10 cellular contexts compared by ENCODE assay signal in the genomic region with DNA sequence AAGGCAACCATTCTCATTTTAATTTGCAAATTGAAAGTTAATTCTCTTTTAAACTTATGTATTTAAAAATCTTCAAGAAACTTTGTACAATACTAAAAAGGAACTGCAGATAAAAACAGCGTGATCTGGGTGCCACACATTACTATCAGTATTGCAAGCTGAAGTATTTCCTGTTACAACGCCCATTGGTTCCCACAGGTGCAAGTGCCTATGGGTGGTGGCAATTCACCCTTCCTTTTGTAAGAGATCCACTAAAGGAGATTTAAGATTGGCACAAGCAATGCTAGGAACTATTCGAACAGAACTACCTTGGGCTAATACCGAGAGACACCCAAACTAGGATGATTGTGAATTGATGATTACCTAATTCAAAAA. TPM values are rescaled to one million over a fixed set of nuclear protein-coding genes. Genes with fewer than 3 reads are reported as not detected.
DNase-seq lines count a peak whose midpoint lies in the region; ATAC-seq, FAIRE-seq and TF ChIP-seq lines count a peak whose summit lies in the region.
"Had no signal": no experiment of that assay in that cellular context is flagged by ENCODE, and none has a peak within 500 bp of the region (broad histone marks: within the 10 kb centered on the region; RNA-seq: fewer than 3 reads in every experiment).

No MANE protein-coding gene starts in this region.

- intact Hi-C loops in IMR-90 (cut with micrococcal nuclease) = loop anchor here (2.0 kb wide), 1 partner anchor 53 kb away; no protein-coding TSS in a partner anchor
- intact Hi-C loops in activated CD8-positive, alpha-beta T cell treated with anti-CD3 and anti-CD28 coated beads for 36 hours (cut with micrococcal nuclease) = loop anchor here (2.0 to 5.0 kb wide), 2 partner anchors 53 to 312 kb away; no protein-coding TSS in a partner anchor

- H4K91ac ChIP-seq in IMR-90 (ENCODE audit: insufficient read depth, low read depth, low read length) = no peak overlapping the region

- H3K14ac ChIP-seq in IMR-90 (replicated peaks; ENCODE audit: low read depth, low read length) = peak overlapping the region; percentile 81

- peak overlapping the region; percentile 77; the same call in 1 of the 2 replicates for H3K27ac ChIP-seq in IMR-90 (ENCODE audit: insufficient read depth, low read length)

- H3K36me3 ChIP-seq in IMR-90 (ENCODE audit: control insufficient read depth, insufficient read depth, low read length) (0 out of 2 replicates have a peak, but pooled peaks cover 3% of the 10 kb centered on the region), HAP-1 (replicated peaks) (no peaks in the 10 kb centered on the region)

- 0 out of 3 replicates have a peak overlapping the region, but pooled peaks have one; percentile 50 for H2BK15ac ChIP-seq in IMR-90 (ENCODE audit: low read depth, low read length)

- POLR2A ChIA-PET in IMR-90 (lab: Charles Lee; ENCODE audit: unreplicated experiment) = no interaction called here
- POLR2A ChIA-PET in activated CD8-positive, alpha-beta T cell treated with anti-CD3 and anti-CD28 coated beads for 36 hours (lab: Charles Lee) = interaction anchor here (1.2 to 2.4 kb wide), 3 partner anchors 13 to 17 kb away, joined by 4 to 9 read pairs (median 7); a partner anchor contains a TSS

- H3K27me3 ChIP-seq in IMR-90 (ENCODE audit: control insufficient read depth, insufficient read depth, low read length) (no peaks in the 10 kb centered on the region), HAP-1 (ENCODE audit: low read depth) (no peaks in the 10 kb centered on the region)

- peaks cover 8% of the 10 kb centered on the region for H3K4me1 ChIP-seq in IMR-90 (ENCODE audit: control insufficient read depth, insufficient read depth, low read length)
- peaks cover 21% of the 10 kb centered on the region for H3K4me1 ChIP-seq in HAP-1

- no peak overlapping the region for H2AFZ ChIP-seq in IMR-90 (replicated peaks; ENCODE audit: low read length, poor library complexity)

- peak overlapping the region; percentile 89 for H2BK5ac ChIP-seq in IMR-90 (ENCODE audit: low read depth, low read length, poor library complexity, severe bottlenecking)

- peak overlapping the region; percentile 96 for H3K27ac Mint-ChIP-seq in activated CD8-positive, alpha-beta T cell treated with anti-CD3 and anti-CD28 coated beads for 36 hours
- peak overlapping the region; percentile 88 to 98 for H3K27ac Mint-ChIP-seq in natural killer cell treated with Interleukin-12 subunit alpha and Interleukin-12 subunit beta and Interleukin-15 and Interleukin-18, amount 100 ng/mL, for 72 hours
- H3K27ac Mint-ChIP-seq: type B pancreatic cell had no signal

- H3K4me3 Mint-ChIP-seq in activated CD8-positive, alpha-beta T cell treated with anti-CD3 and anti-CD28 coated beads for 36 hours = peak overlapping the region; percentile 88
- peak overlapping the region; percentile 89 for H3K4me3 Mint-ChIP-seq in natural killer cell treated with Interleukin-12 subunit alpha and Interleukin-12 subunit beta and Interleukin-15 and Interleukin-18, amount 100 ng/mL, for 72 hours
- H3K4me3 Mint-ChIP-seq: type B pancreatic cell had no signal

- peaks cover 9% of the 10 kb centered on the region for H3K9me1 ChIP-seq in IMR-90 (ENCODE audit: insufficient read depth, low read length)

- H2AK9ac ChIP-seq in IMR-90 (replicated peaks; ENCODE audit: low read depth, low read length, poor library complexity) = no peak overlapping the region

- peak overlapping the region; percentile 86; the same call in 1 of the 2 replicates for H3K23ac ChIP-seq in IMR-90 (ENCODE audit: low read depth, low read length)

- no peak overlapping the region; a peak in 1 of 4 replicates for H4K8ac ChIP-seq in IMR-90 (ENCODE audit: low read depth in 2 of 2, low read length in 2 of 2)

- dilution Hi-C loops in IMR-90 (cut with HindIII; ENCODE audit: low sequenced_read_pairs, unreplicated experiment) = no loop called here

- TF ChIP-seq RAD21 in IMR-90 (IDR thresholded peaks at IDR 0.05; ENCODE audit: low read length) = no peak

- peaks cover 34% of the 10 kb centered on the region for H3K4me1 Mint-ChIP-seq in activated CD8-positive, alpha-beta T cell treated with anti-CD3 and anti-CD28 coated beads for 36 hours (ENCODE audit: low read depth)
- peaks cover 35 to 46% of the 10 kb centered on the region in 2 donors for H3K4me1 Mint-ChIP-seq in natural killer cell treated with Interleukin-12 subunit alpha and Interleukin-12 subunit beta and Interleukin-15 and Interleukin-18, amount 100 ng/mL, for 72 hours (ENCODE audit: low read depth in 2 of 2)

- H2BK20ac ChIP-seq in IMR-90 (ENCODE audit: low read depth, low read length) = peak overlapping the region; percentile 78

- H2BK120ac ChIP-seq in IMR-90 (ENCODE audit: low read depth, low read length) = peak overlapping the region; percentile 74

- DNase-seq in IMR-90 (no peak), HAP-1 (ENCODE audit: low spot score in 2 of 2) (no peak), RCC 7860 (ENCODE audit: low spot score) (no peak), cerebellum (ENCODE audit: low spot score) (no peak)
- DNase-seq in activated CD8-positive, alpha-beta T cell treated with anti-CD3 and anti-CD28 coated beads for 36 hours = peak; percentile 54
- no peak for DNase-seq in natural killer cell treated with Interleukin-12 subunit alpha and Interleukin-12 subunit beta and Interleukin-15 and Interleukin-18, amount 100 ng/mL, for 72 hours (ENCODE audit: low spot score)
- DNase-seq: NK-92 treated with Interleukin-12 subunit alpha and Interleukin-12 subunit beta, amount 100 ng/mL, for 24 hours had no signal

- TF ChIP-seq POLR2A in IMR-90 (IDR thresholded peaks at IDR 0.05; ENCODE audit: low read depth, low read length) = no peak

- no peak for TF ChIP-seq CTCF in IMR-90 (conservative IDR thresholded peaks at IDR 0.05; ENCODE audit: low read depth, low read length)
- TF ChIP-seq CTCF in activated CD8-positive, alpha-beta T cell treated with anti-CD3 and anti-CD28 coated beads for 36 hours (IDR thresholded peaks at IDR 0.05) = no peak

- H2AK5ac ChIP-seq in IMR-90 (ENCODE audit: low read depth, low read length) = peak overlapping the region; percentile 85

- no peak overlapping the region for H3K9ac ChIP-seq in IMR-90 (ENCODE audit: low read depth, low read length)

- peak overlapping the region; percentile 73 for H3K4ac ChIP-seq in IMR-90 (ENCODE audit: low read depth, low read length)

- peak overlapping the region; percentile 7; the same call in 1 of the 2 replicates for H3K4me2 ChIP-seq in IMR-90 (ENCODE audit: low read depth, low read length)

- peaks cover 10% of the 10 kb centered on the region for H3K36me3 Mint-ChIP-seq in activated CD8-positive, alpha-beta T cell treated with anti-CD3 and anti-CD28 coated beads for 36 hours (ENCODE audit: low read depth)
- H3K36me3 Mint-ChIP-seq in natural killer cell treated with Interleukin-12 subunit alpha and Interleukin-12 subunit beta and Interleukin-15 and Interleukin-18, amount 100 ng/mL, for 72 hours = no peaks in the 10 kb centered on the region

- CTCF ChIA-PET in IMR-90 (lab: Yijun Ruan, JAX) = interaction anchor here (1.4 kb wide), 1 partner anchor 19 kb away, joined by 6 read pairs; no protein-coding TSS in a partner anchor
- CTCF ChIA-PET in activated CD8-positive, alpha-beta T cell treated with anti-CD3 and anti-CD28 coated beads for 36 hours (lab: Charles Lee) = interaction anchor here (1.0 to 8.5 kb wide), 5 partner anchors 9 to 177 kb away, joined by 3 to 129 read pairs (median 12); a partner anchor contains a TSS

- H4K20me1 ChIP-seq in IMR-90 (ENCODE audit: insufficient read depth, low read length) = peaks cover 4% of the 10 kb centered on the region; the same call in 1 of the 2 replicates

- H3K4me3 ChIP-seq in GM08714 (ENCODE audit: low read length) (peak overlapping the region; percentile 36; the same call in 1 of the 2 replicates), IMR-90 (ENCODE audit: insufficient read depth, low read depth, low read length) (no peak overlapping the region), HAP-1 (no peak overlapping the region)

- peaks cover 16 to 54% of the 10 kb centered on the region in 2 experiments for H3K79me1 ChIP-seq in IMR-90 (ENCODE audit: low read depth in 1 of 2, low read length in 2 of 2)

- no peaks in the 10 kb centered on the region for H3K27me3 Mint-ChIP-seq in activated CD8-positive, alpha-beta T cell treated with anti-CD3 and anti-CD28 coated beads for 36 hours
- H3K27me3 Mint-ChIP-seq in natural killer cell treated with Interleukin-12 subunit alpha and Interleukin-12 subunit beta and Interleukin-15 and Interleukin-18, amount 100 ng/mL, for 72 hours = no peaks in the 10 kb centered on the region
- H3K27me3 Mint-ChIP-seq: type B pancreatic cell had no signal

- H3K18ac ChIP-seq in IMR-90 (ENCODE audit: low read depth, low read length) = peak overlapping the region; percentile 40

- H4K5ac ChIP-seq in IMR-90 (ENCODE audit: low read depth, low read length) = no peak overlapping the region

- H3K9me3 ChIP-seq in IMR-90 (ENCODE audit: control insufficient read depth, insufficient read depth, low read length) = no peaks in the 10 kb centered on the region
- H3K9me3 ChIP-seq in HAP-1 = no peaks in the 10 kb centered on the region

- H3K9me3 Mint-ChIP-seq in activated CD8-positive, alpha-beta T cell treated with anti-CD3 and anti-CD28 coated beads for 36 hours = peaks cover 7% of the 10 kb centered on the region
- H3K9me3 Mint-ChIP-seq in natural killer cell treated with Interleukin-12 subunit alpha and Interleukin-12 subunit beta and Interleukin-15 and Interleukin-18, amount 100 ng/mL, for 72 hours = no peaks in the 10 kb centered on the region
- H3K9me3 Mint-ChIP-seq: type B pancreatic cell had no signal

- no peak for FAIRE-seq in RCC 7860 (lab: Jason Lieb, UNC)

- no CpG with 5 or more reads among the region's 4 CpGs for WGBS in IMR-90 (ENCODE audit: extremely low coverage in 2 of 2, insufficient read length in 1 of 2), 2 experiments

- no peak for ATAC-seq in IMR-90 (ENCODE audit: low read depth)
- ATAC-seq in activated CD8-positive, alpha-beta T cell treated with anti-CD3 and anti-CD28 coated beads for 36 hours = peak; percentile 71
- ATAC-seq in natural killer cell treated with Interleukin-12 subunit alpha and Interleukin-12 subunit beta and Interleukin-15 and Interleukin-18, amount 100 ng/mL, for 72 hours = peak in 1 of 2 donors; percentile 41
- ATAC-seq in HG02763 (IDR thresholded peaks at IDR 0.05; ENCODE audit: unreplicated experiment) = no peak

- in situ Hi-C loops in IMR-90 (cut with MboI; ENCODE audit: low sequenced_read_pairs) = loop anchor here (25.0 kb wide), 1 partner anchor 1753 kb away; a partner anchor contains a TSS
- in situ Hi-C loops in HAP-1 (cut with MboI; ENCODE audit: low sequenced_read_pairs) = no loop called here

- H3K56ac ChIP-seq in IMR-90 (ENCODE audit: extremely low read depth, insufficient read depth, low read length) = no peak overlapping the region; the same call in 1 of the 2 replicates

- BruUV-seq in IMR-90 (replicated peaks; lab: Mats Ljungman, UMichigan) = no TSS peak

RNA-seq across cellular contexts. Expression of a gene that starts 13.2 kb away (rescaled TPM):
- total RNA-seq in IMR-90 (2012; rRNA removed) = 53.0 and 54.5 TPM in 2 replicates
- 26.3 TPM in 2 replicates for polyA plus RNA-seq in IMR-90 (2012; rRNA removed)
- polyA plus RNA-seq in IMR-90 (2012; cell fraction: cytosol; rRNA removed) = 10.3 and 27.2 TPM in 2 replicates
- polyA plus RNA-seq in IMR-90 (2012; cell fraction: nucleus; rRNA removed; ENCODE audit: low replicate concordance) = 16.1 and 62.4 TPM in 2 replicates
- 10 to 100 TPM; 46.0 to 47.1 TPM for total RNA-seq in activated CD8-positive, alpha-beta T cell treated with anti-CD3 and anti-CD28 coated beads for 36 hours
- 100 to 1,000 TPM; 106 to 107 TPM for total RNA-seq in natural killer cell treated with Interleukin-12 subunit alpha and Interleukin-12 subunit beta and Interleukin-15 and Interleukin-18, amount 100 ng/mL, for 72 hours
- 46.2 TPM for total RNA-seq in cerebellum

RNA-seq across cellular contexts. Expression of a gene that starts 16.8 kb away (rescaled TPM):
- total RNA-seq in IMR-90 (2012; rRNA removed) (13.8 and 23.9 TPM in 2 replicates), cerebellum (51.9 TPM)
- polyA plus RNA-seq in IMR-90 (2012; rRNA removed) = 10.7 and 13.4 TPM in 2 replicates
- 3.8 and 4.8 TPM in 2 replicates for polyA plus RNA-seq in IMR-90 (2012; cell fraction: cytosol; rRNA removed)
- polyA plus RNA-seq in IMR-90 (2012; cell fraction: nucleus; rRNA removed; ENCODE audit: low replicate concordance) = 9.8 and 36.2 TPM in 2 replicates
- total RNA-seq in activated CD8-positive, alpha-beta T cell treated with anti-CD3 and anti-CD28 coated beads for 36 hours = 10 to 100 TPM; 18.0 to 19.8 TPM
- total RNA-seq in natural killer cell treated with Interleukin-12 subunit alpha and Interleukin-12 subunit beta and Interleukin-15 and Interleukin-18, amount 100 ng/mL, for 72 hours = 10 to 100 TPM; 26.1 to 34.0 TPM
